ENCODE assay signal across 8 cellular contexts in the genomic region with DNA sequence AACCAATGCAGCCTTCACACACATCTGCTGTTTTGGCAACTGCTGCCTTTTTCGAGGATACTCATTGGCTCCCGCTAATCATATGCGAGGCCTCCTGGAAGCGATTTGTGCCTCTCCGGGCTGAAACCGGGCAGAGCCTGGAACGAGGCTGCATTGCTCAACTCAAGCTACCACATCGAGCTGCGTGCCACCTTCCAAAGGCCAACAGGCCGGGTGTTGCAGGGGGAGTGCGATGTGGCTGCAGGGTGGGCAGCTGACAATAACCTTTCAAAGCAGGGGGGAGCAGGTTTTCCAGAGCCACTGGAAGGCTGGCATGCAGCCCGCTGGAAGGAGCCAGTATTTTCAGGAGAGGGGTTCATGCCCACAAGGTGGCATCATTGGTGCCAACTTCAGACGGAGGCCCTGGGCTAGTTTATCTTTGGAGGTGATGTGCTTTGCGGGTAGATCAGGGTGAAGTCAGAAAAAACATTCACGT.
DNase-seq lines count a peak whose midpoint lies in the region; ATAC-seq and TF ChIP-seq lines count a peak whose summit lies in the region.

No MANE protein-coding gene starts in this region.

- H3K27ac Mint-ChIP-seq in chondrocyte (ENCODE audit: unreplicated experiment), result no peak overlapping the region
- peak overlapping the region in 1 of 9 donors; percentile 76 for H3K27ac Mint-ChIP-seq in naive thymus-derived CD4-positive, alpha-beta T cell

- no peaks in the 10 kb centered on the region for H3K9me3 ChIP-seq in naive thymus-derived CD4-positive, alpha-beta T cell (ENCODE audit: control insufficient read depth in 2 of 3, low read length in 3 of 3)
- no peaks in the 10 kb centered on the region for H3K9me3 ChIP-seq in upper lobe of right lung

- TF ChIP-seq CTCF in chondrocyte (IDR thresholded peaks at IDR 0.05) (peak; percentile 49), upper lobe of right lung (IDR thresholded peaks at IDR 0.05) (peak; percentile 31)

- no peaks in the 10 kb centered on the region for H3K9me3 Mint-ChIP-seq in chondrocyte (ENCODE audit: low read depth)
- H3K9me3 Mint-ChIP-seq in naive thymus-derived CD4-positive, alpha-beta T cell, result no peaks in the 10 kb centered on the region

- H3K27ac ChIP-seq in naive thymus-derived CD4-positive, alpha-beta T cell (ENCODE audit: low read depth, low read length), result no peak overlapping the region
- H3K27ac ChIP-seq in upper lobe of right lung, result no peak overlapping the region

- peak; percentile 36 for DNase-seq in COLO829 (ENCODE audit: low spot score)
- peak; percentile 36 to 37 for DNase-seq in Kasumi-1 (lab: John Stamatoyannopoulos, UW)
- peak; percentile 15 for DNase-seq in T-helper 22 cell (ENCODE audit: low read depth)
- no peak for DNase-seq in chondrocyte (ENCODE audit: low spot score)
- peak in 8 of 9 donors; percentile 16 to 62 (median 48) for DNase-seq in naive thymus-derived CD4-positive, alpha-beta T cell
- DNase-seq in upper lobe of right lung, result no peak

- H3K4me3 Mint-ChIP-seq in chondrocyte (ENCODE audit: unreplicated experiment), result no peak overlapping the region
- H3K4me3 Mint-ChIP-seq in naive thymus-derived CD4-positive, alpha-beta T cell, result peak overlapping the region in 9 of 10 donors; percentile 52 to 87 (median 77)

- no peaks in the 10 kb centered on the region for H3K4me1 Mint-ChIP-seq in chondrocyte (ENCODE audit: low read depth)
- peaks cover 6 to 19% (median 17%) of the 10 kb centered on the region in 7 donors for H3K4me1 Mint-ChIP-seq in naive thymus-derived CD4-positive, alpha-beta T cell

- POLR2A ChIA-PET in naive thymus-derived CD4-positive, alpha-beta T cell (lab: Charles Lee), result interaction anchor here (0.6 to 4.0 kb wide), 7 partner anchors 9 to 237 kb away, joined by 3 to 26 read pairs (median 3); no protein-coding TSS in a partner anchor

- peaks cover 58% of the 10 kb centered on the region for H3K27me3 Mint-ChIP-seq in chondrocyte (ENCODE audit: low read depth)
- H3K27me3 Mint-ChIP-seq in naive thymus-derived CD4-positive, alpha-beta T cell, result peaks cover 0 to 54% (median 0%) of the 10 kb centered on the region in 5 donors

- H3K36me3 Mint-ChIP-seq in chondrocyte (ENCODE audit: low read depth), result no peaks in the 10 kb centered on the region
- H3K36me3 Mint-ChIP-seq in naive thymus-derived CD4-positive, alpha-beta T cell, result peaks cover 0 to 1% (median 0%) of the 10 kb centered on the region in 5 donors

- H3K4me1 ChIP-seq in naive thymus-derived CD4-positive, alpha-beta T cell (ENCODE audit: control insufficient read depth in 2 of 2, insufficient read depth in 2 of 2, low read length in 2 of 2), result peaks cover 5 to 10% of the 10 kb centered on the region in 2 donors
- H3K4me1 ChIP-seq in upper lobe of right lung, result peaks cover 9% of the 10 kb centered on the region

- CTCF ChIA-PET in naive thymus-derived CD4-positive, alpha-beta T cell (lab: Charles Lee), result interaction anchor here (0.6 to 6.4 kb wide), 30 partner anchors 8 to 300 kb away, joined by 3 to 109 read pairs (median 4); no protein-coding TSS in a partner anchor

- H3K36me3 ChIP-seq in naive thymus-derived CD4-positive, alpha-beta T cell (ENCODE audit: control insufficient read depth in 2 of 3, insufficient read depth in 3 of 3, low read length in 3 of 3), result no peaks in the 10 kb centered on the region
- H3K36me3 ChIP-seq in upper lobe of right lung, result no peaks in the 10 kb centered on the region

- peak; percentile 80 for ATAC-seq in naive thymus-derived CD4-positive, alpha-beta T cell
- ATAC-seq in upper lobe of right lung, result peak; percentile 69
- ATAC-seq in HG02870 (IDR thresholded peaks at IDR 0.05; ENCODE audit: unreplicated experiment), result no peak
- no peak for ATAC-seq in HG03521 (IDR thresholded peaks at IDR 0.05; ENCODE audit: unreplicated experiment)

- H3K4me3 ChIP-seq in naive thymus-derived CD4-positive, alpha-beta T cell (ENCODE audit: low read length), result peak overlapping the region; percentile 24
- no peak overlapping the region for H3K4me3 ChIP-seq in upper lobe of right lung

- intact Hi-C loops in naive thymus-derived CD4-positive, alpha-beta T cell (cut with micrococcal nuclease), result loop anchor here (1.0 to 5.0 kb wide), 9 partner anchors 21 to 636 kb away; no protein-coding TSS in a partner anchor
- intact Hi-C loops in upper lobe of right lung (cut with DNase I), result no loop called here

- H3K27me3 ChIP-seq in naive thymus-derived CD4-positive, alpha-beta T cell (ENCODE audit: control insufficient read depth in 2 of 2, insufficient read depth in 2 of 2, low read length in 2 of 2), result no peaks in the 10 kb centered on the region
- no peaks in the 10 kb centered on the region for H3K27me3 ChIP-seq in upper lobe of right lung

Comparison
In these comparisons a context has a peak if more than half of its experiments do, and no peak if none do; other contexts are left out.
1. DNase-seq: peak in COLO829 (single experiment), Kasumi-1 (2 of 2), T-helper 22 cell (single experiment) and naive thymus-derived CD4-positive, alpha-beta T cell (8 of 9); none in chondrocyte (single experiment) and upper lobe of right lung (single experiment).
2. ATAC-seq: peak in naive thymus-derived CD4-positive, alpha-beta T cell (single experiment) and upper lobe of right lung (single experiment); none in HG02870 (single experiment) and HG03521 (single experiment).